In genomic region chr1:67584938-67585337, GRCh38 we compare ENCODE assay signal across 26 cellular contexts.
"Had no signal": no experiment of that assay in that cellular context is flagged by ENCODE, and none has a peak within 500 bp of the region (broad histone marks: within the 10 kb centered on the region; RNA-seq: fewer than 3 reads in every experiment).

No MANE protein-coding gene starts in this region.

- H3K4me2 ChIP-seq: smooth muscle cell had no signal

- H3K36me3 ChIP-seq: cardiac muscle cell, ovary, stomach had no signal

- H3K36me3 Mint-ChIP-seq: activated naive CD8-positive, alpha-beta T cell; brain; mesothelial cell of epicardium; naive B cell; stimulated activated naive B cell treated with anti-CD40 and anti-IgM and Interleukin-4, amounts not matched to agents 10 μg/mL and 1 μg/mL and 100 μg/mL, for 72 hours; type B pancreatic cell had no signal

- ATAC-seq: effector memory CD8-positive, alpha-beta T cell; stimulated activated naive B cell treated with anti-CD40 and anti-IgM and Interleukin-4, amounts not matched to agents 10 μg/mL and 1 μg/mL and 100 μg/mL, for 72 hours had no signal

- H3K9me3 ChIP-seq: ovary, stomach had no signal

- DNase-seq: activated CD4-positive, alpha-beta T cell treated with anti-CD3 and anti-CD28 coated beads for 4 hours; activated CD4-positive, alpha-beta T cell treated with anti-CD3 and anti-CD28 coated beads, Interleukin-2, amount 50 U/mL, for 4 hours; activated CD8-positive, alpha-beta memory T cell treated with anti-CD3 and anti-CD28 coated beads for 24 hours; activated effector memory CD4-positive, alpha-beta T cell treated with Interleukin-2 at 50 U/mL for 16 hours; activated naive CD4-positive, alpha-beta T cell treated with Interleukin-2 at 50 U/mL for 16 hours; cortex of kidney; effector memory CD8-positive, alpha-beta T cell; erythroblast; naive B cell; nephron progenitor cell; ovary; stimulated activated CD4-positive, alpha-beta T cell treated with anti-CD3 and anti-CD28 coated beads, Interleukin-1b, Interleukin-23, amount 100 ng/mL, for 48 hours; stimulated activated CD4-positive, alpha-beta T cell treated with anti-CD3 and anti-CD28 coated beads, Interleukin-4, amount 100 ng/mL, for 4 hours; stimulated activated naive B cell treated with anti-CD40 and anti-IgM and Interleukin-4, amounts not matched to agents 10 μg/mL and 1 μg/mL and 100 μg/mL, for 72 hours; stomach; SW 1271; T-helper 9 cell had no signal

- H3K27ac ChIP-seq: cardiac muscle cell, stomach, VCaP had no signal

- H3K4me1 Mint-ChIP-seq: naive B cell had no signal

- H3K27me3 ChIP-seq: cardiac muscle cell, ovary, stomach had no signal

- H3K27me3 Mint-ChIP-seq: activated naive CD8-positive, alpha-beta T cell; naive B cell; progenitor cell of endocrine pancreas; stimulated activated naive B cell treated with anti-CD40 and anti-IgM and Interleukin-4, amounts not matched to agents 10 μg/mL and 1 μg/mL and 100 μg/mL, for 72 hours had no signal

- H3K27ac Mint-ChIP-seq: activated naive CD8-positive, alpha-beta T cell; effector memory CD8-positive, alpha-beta T cell; mesothelial cell of epicardium; naive B cell; nephron progenitor cell; progenitor cell of endocrine pancreas; stimulated activated naive B cell treated with anti-CD40 and anti-IgM and Interleukin-4, amounts not matched to agents 10 μg/mL and 1 μg/mL and 100 μg/mL, for 72 hours; T-helper 1 cell treated with Interleukin-12 subunit alpha and Interleukin-12 subunit beta and Interleukin-4 antibody, amounts not matched to agents 30 μg/mL and 1 μg/mL, for 36 hours; type B pancreatic cell had no signal

- H3K9me3 Mint-ChIP-seq: brain; effector memory CD8-positive, alpha-beta T cell; mesothelial cell of epicardium; naive B cell; nephron progenitor cell; stimulated activated naive B cell treated with anti-CD40 and anti-IgM and Interleukin-4, amounts not matched to agents 10 μg/mL and 1 μg/mL and 100 μg/mL, for 72 hours; T-helper 1 cell treated with Interleukin-12 subunit alpha and Interleukin-12 subunit beta and Interleukin-4 antibody, amounts not matched to agents 30 μg/mL and 1 μg/mL, for 36 hours; type B pancreatic cell had no signal

- H3K4me3 Mint-ChIP-seq: activated naive CD8-positive, alpha-beta T cell; brain; effector memory CD8-positive, alpha-beta T cell; mesothelial cell of epicardium; nephron progenitor cell; stimulated activated naive B cell treated with anti-CD40 and anti-IgM and Interleukin-4, amounts not matched to agents 10 μg/mL and 1 μg/mL and 100 μg/mL, for 72 hours; T-helper 1 cell treated with Interleukin-12 subunit alpha and Interleukin-12 subunit beta and Interleukin-4 antibody, amounts not matched to agents 30 μg/mL and 1 μg/mL, for 36 hours; type B pancreatic cell had no signal

- H3K4me3 ChIP-seq: cardiac muscle cell, ovary, smooth muscle cell, stomach had no signal
